ENCODE assay signal across 9 cellular contexts in the genomic region with DNA sequence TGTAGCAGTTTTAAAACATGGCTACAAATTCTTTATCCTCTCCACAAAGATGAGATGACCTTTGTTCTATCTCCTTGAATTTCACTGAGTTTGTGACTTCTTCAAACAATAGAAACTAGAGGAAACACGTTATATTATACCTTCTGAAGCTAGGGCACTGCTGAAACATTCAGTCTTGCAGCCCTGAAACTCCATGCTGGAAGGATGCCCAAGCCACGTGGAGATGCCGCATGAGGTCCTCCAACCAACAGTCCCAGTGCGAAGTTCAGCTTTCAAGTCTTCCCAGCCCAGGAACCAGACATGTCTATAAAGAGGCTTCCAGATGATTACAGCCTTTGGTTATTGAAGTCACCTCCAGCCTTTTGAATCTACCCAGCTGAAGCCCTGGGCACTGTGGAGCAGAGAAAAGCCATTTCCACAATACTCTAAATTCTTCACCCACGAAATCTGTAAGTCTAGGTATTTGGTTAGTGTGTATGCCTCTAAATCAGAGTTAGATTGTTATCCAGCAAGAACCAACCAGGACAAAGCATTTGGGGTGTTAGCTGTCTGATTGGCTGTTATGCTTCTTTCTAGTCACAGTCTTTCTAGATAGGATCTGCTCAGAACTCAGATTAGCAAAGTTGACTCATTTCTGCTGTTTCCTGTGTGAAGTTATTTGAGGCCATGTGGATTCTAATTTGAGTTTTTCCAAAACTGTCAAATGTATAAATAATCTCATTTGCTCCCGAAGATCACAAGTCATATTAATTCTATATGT.
DNase-seq lines count a peak whose midpoint lies in the region; ATAC-seq and TF ChIP-seq lines count a peak whose summit lies in the region.
"Had no signal": no experiment of that assay in that cellular context is flagged by ENCODE, and none has a peak within 500 bp of the region (broad histone marks: within the 10 kb centered on the region; RNA-seq: fewer than 3 reads in every experiment).

No MANE protein-coding gene starts in this region.

- H3K27ac Mint-ChIP-seq in activated CD8-positive, alpha-beta T cell treated with anti-CD3 and anti-CD28 coated beads for 36 hours: no peak overlapping the region

- H3K36me3 Mint-ChIP-seq in activated CD8-positive, alpha-beta T cell treated with anti-CD3 and anti-CD28 coated beads for 36 hours (ENCODE audit: low read depth): no peaks in the 10 kb centered on the region

- H3K27me3 Mint-ChIP-seq in activated CD8-positive, alpha-beta T cell treated with anti-CD3 and anti-CD28 coated beads for 36 hours: peaks cover 2% of the 10 kb centered on the region

- no peak overlapping the region for H3K4me3 Mint-ChIP-seq in activated CD8-positive, alpha-beta T cell treated with anti-CD3 and anti-CD28 coated beads for 36 hours

- peak; percentile 51 for ATAC-seq in GM18858 (IDR thresholded peaks at IDR 0.05; ENCODE audit: unreplicated experiment)
- peak; percentile 53 for ATAC-seq in HG03175 (IDR thresholded peaks at IDR 0.05; ENCODE audit: unreplicated experiment)
- ATAC-seq in activated CD8-positive, alpha-beta T cell treated with anti-CD3 and anti-CD28 coated beads for 36 hours: no peak

- peaks cover 2% of the 10 kb centered on the region for H3K9me3 Mint-ChIP-seq in activated CD8-positive, alpha-beta T cell treated with anti-CD3 and anti-CD28 coated beads for 36 hours

- CTCF ChIA-PET in activated CD8-positive, alpha-beta T cell treated with anti-CD3 and anti-CD28 coated beads for 36 hours (lab: Charles Lee): no interaction called here

- POLR2A ChIA-PET in activated CD8-positive, alpha-beta T cell treated with anti-CD3 and anti-CD28 coated beads for 36 hours (lab: Charles Lee): no interaction called here

- TF ChIP-seq CTCF in activated CD8-positive, alpha-beta T cell treated with anti-CD3 and anti-CD28 coated beads for 36 hours (IDR thresholded peaks at IDR 0.05): no peak

- peak; percentile 32 for DNase-seq in amniotic stem cell (lab: John Stamatoyannopoulos, UW)
- peak; percentile 54 for DNase-seq in renal cortical epithelial cell (ENCODE audit: low read depth)
- DNase-seq in NCI-H345 treated with DMSO at 0.1 percent for 48 hours (lab: John Stamatoyannopoulos, UW; ENCODE audit: unreplicated experiment): no peak
- DNase-seq in activated CD8-positive, alpha-beta T cell treated with anti-CD3 and anti-CD28 coated beads for 36 hours: no peak
- no peak for DNase-seq in NK-92 (lab: John Stamatoyannopoulos, UW; ENCODE audit: unreplicated experiment)
- DNase-seq: NCI-H2171, thyroid gland had no signal

- intact Hi-C loops in activated CD8-positive, alpha-beta T cell treated with anti-CD3 and anti-CD28 coated beads for 36 hours (cut with micrococcal nuclease): no loop called here

- H3K4me1 Mint-ChIP-seq in activated CD8-positive, alpha-beta T cell treated with anti-CD3 and anti-CD28 coated beads for 36 hours (ENCODE audit: low read depth): no peaks in the 10 kb centered on the region

Comparison
In these comparisons a context has a peak if more than half of its experiments do, and no peak if none do; other contexts are left out.
1. DNase-seq: peak in amniotic stem cell (single experiment) and renal cortical epithelial cell (single experiment); none in NCI-H345 treated with DMSO at 0.1 percent for 48 hours (single experiment), activated CD8-positive, alpha-beta T cell treated with anti-CD3 and anti-CD28 coated beads for 36 hours (single experiment) and NK-92 (single experiment).